8 cellular contexts compared by ENCODE assay signal in genomic region chr3:125121246-125122010, GRCh38.
DNase-seq lines count a peak whose midpoint lies in the region; ATAC-seq and TF ChIP-seq lines count a peak whose summit lies in the region.

No MANE protein-coding gene starts in this region.

- no TSS peak for BruUV-seq in PC-9 (replicated peaks; lab: Mats Ljungman, UMichigan)

- no peaks in the 10 kb centered on the region for H3K27me3 ChIP-seq in neuron (ENCODE audit: insufficient read depth, low read length)
- no peaks in the 10 kb centered on the region for H3K27me3 ChIP-seq in PC-9 (ENCODE audit: insufficient read depth, low read depth)

- H3K27ac ChIP-seq in PC-9: no peak overlapping the region

- POLR2A ChIA-PET in PC-9 (lab: Charles Lee; ENCODE audit: unreplicated experiment): interaction anchor here (0.6 to 0.7 kb wide), 2 partner anchors 31 to 234 kb away, joined by 3 to 4 read pairs; no protein-coding TSS in a partner anchor

- H3K27ac Mint-ChIP-seq in activated naive CD8-positive, alpha-beta T cell treated with anti-CD3 and anti-CD28 coated beads, Interleukin-2, amount 50 U/mL, for 24 hours: peak overlapping the region; percentile 10

- H3K27me3 Mint-ChIP-seq in activated naive CD8-positive, alpha-beta T cell treated with anti-CD3 and anti-CD28 coated beads, Interleukin-2, amount 50 U/mL, for 24 hours: peaks cover 3% of the 10 kb centered on the region

- peaks cover 2% of the 10 kb centered on the region for H3K36me3 Mint-ChIP-seq in activated naive CD8-positive, alpha-beta T cell treated with anti-CD3 and anti-CD28 coated beads, Interleukin-2, amount 50 U/mL, for 24 hours (ENCODE audit: low read depth)

- ATAC-seq in GM18858 (IDR thresholded peaks at IDR 0.05; ENCODE audit: unreplicated experiment): peak; percentile 32
- peak; percentile 46 for ATAC-seq in HG03135 (IDR thresholded peaks at IDR 0.05; ENCODE audit: unreplicated experiment)
- ATAC-seq in activated naive CD8-positive, alpha-beta T cell treated with anti-CD3 and anti-CD28 coated beads, Interleukin-2, amount 50 U/mL, for 24 hours: no peak
- no peak for ATAC-seq in left colon
- ATAC-seq in GM21825 (IDR thresholded peaks at IDR 0.05; ENCODE audit: unreplicated experiment): no peak

- no peaks in the 10 kb centered on the region for H3K9me2 ChIP-seq in PC-9 (ENCODE audit: insufficient read depth)

- no peaks in the 10 kb centered on the region for H4K20me1 ChIP-seq in PC-9 (ENCODE audit: insufficient read depth)

- H3K79me2 ChIP-seq in PC-9 (ENCODE audit: low read depth): no peaks in the 10 kb centered on the region

- H3K9me3 Mint-ChIP-seq in activated naive CD8-positive, alpha-beta T cell treated with anti-CD3 and anti-CD28 coated beads, Interleukin-2, amount 50 U/mL, for 24 hours: peaks cover 8% of the 10 kb centered on the region

- intact Hi-C loops in left colon (cut with DNase I, micrococcal nuclease) (no loop called here), PC-9 (cut with micrococcal nuclease; ENCODE audit: unreplicated experiment) (loop anchor here (10.0 kb wide), 1 partner anchor 313 kb away; no protein-coding TSS in a partner anchor)

- peaks cover 33% of the 10 kb centered on the region for H3F3A ChIP-seq in PC-9 (ENCODE audit: insufficient read depth, low read depth)

- peak overlapping the region; percentile 9 for H3K4me3 Mint-ChIP-seq in activated naive CD8-positive, alpha-beta T cell treated with anti-CD3 and anti-CD28 coated beads, Interleukin-2, amount 50 U/mL, for 24 hours

- no peak overlapping the region for H2AFZ ChIP-seq in neuron (ENCODE audit: low read depth, low read length)
- no peak overlapping the region for H2AFZ ChIP-seq in PC-9

- H3K4me1 ChIP-seq in neuron (ENCODE audit: insufficient read depth, low read length) (peaks cover 44% of the 10 kb centered on the region), PC-9 (replicated peaks; ENCODE audit: insufficient read depth) (peaks cover 33% of the 10 kb centered on the region)

- H3K4me3 ChIP-seq in neuron (ENCODE audit: low read length) (peak overlapping the region; percentile 28), PC-9 (no peak overlapping the region)

- no peak for TF ChIP-seq CTCF in PC-9 (conservative IDR thresholded peaks at IDR 0.05)

- H3K36me3 ChIP-seq in neuron (ENCODE audit: insufficient read depth, low read length) (no peaks in the 10 kb centered on the region), PC-9 (ENCODE audit: low read depth) (no peaks in the 10 kb centered on the region)

- peak; percentile 42 for DNase-seq in activated naive CD8-positive, alpha-beta T cell treated with anti-CD3 and anti-CD28 coated beads, Interleukin-2, amount 50 U/mL, for 24 hours
- DNase-seq in NCI-H748 treated with DMSO at 0.1 percent for 48 hours (lab: John Stamatoyannopoulos, UW) (no peak), left colon (no peak), PC-9 (no peak)

- H3K4me1 Mint-ChIP-seq in activated naive CD8-positive, alpha-beta T cell treated with anti-CD3 and anti-CD28 coated beads, Interleukin-2, amount 50 U/mL, for 24 hours: peaks cover 82% of the 10 kb centered on the region

- no peak overlapping the region for H3K4me2 ChIP-seq in PC-9

- CTCF ChIA-PET in PC-9 (lab: Charles Lee): no interaction called here

- H3K9me3 ChIP-seq in neuron (ENCODE audit: low read length): no peaks in the 10 kb centered on the region
- H3K9me3 ChIP-seq in PC-9 (ENCODE audit: insufficient read depth, low read depth): no peaks in the 10 kb centered on the region

Comparison
In these comparisons a context has a peak if more than half of its experiments do, and no peak if none do; other contexts are left out.
1. ATAC-seq: peak in GM18858 (single experiment) and HG03135 (single experiment); none in activated naive CD8-positive, alpha-beta T cell treated with anti-CD3 and anti-CD28 coated beads, Interleukin-2, amount 50 U/mL, for 24 hours (single experiment), left colon (single experiment) and GM21825 (single experiment).